In the genomic region with DNA sequence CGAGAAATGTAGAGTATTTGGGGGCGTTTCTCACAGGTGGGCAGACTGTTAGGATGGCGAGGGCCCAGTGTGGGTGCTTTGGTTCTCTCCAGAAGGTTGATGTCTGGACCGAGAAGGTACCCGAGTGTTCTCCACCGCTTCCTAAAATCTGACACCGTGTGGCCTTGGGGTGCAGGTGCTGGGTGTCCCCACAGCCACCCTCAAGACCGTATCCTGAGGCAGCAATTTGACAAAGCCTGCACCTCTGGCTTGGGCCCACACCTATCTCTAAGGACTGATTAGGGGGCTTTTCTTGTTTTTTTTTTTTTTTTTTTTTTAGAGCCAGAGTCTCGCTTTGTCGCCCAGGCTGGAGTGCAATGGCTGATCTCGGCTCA, we compare ENCODE assay signal across 10 cellular contexts. TPM values are rescaled to one million over a fixed set of nuclear protein-coding genes. Genes with fewer than 3 reads are reported as not detected.
DNase-seq lines count a peak whose midpoint lies in the region; ATAC-seq and TF ChIP-seq lines count a peak whose summit lies in the region.
"Had no signal": no experiment of that assay in that cellular context is flagged by ENCODE, and none has a peak within 500 bp of the region (broad histone marks: within the 10 kb centered on the region; RNA-seq: fewer than 3 reads in every experiment).

No MANE protein-coding gene starts in this region.

- peaks cover 42% of the 10 kb centered on the region for H3K27me3 Mint-ChIP-seq in stimulated activated naive CD8-positive, alpha-beta T cell treated with anti-CD3 and anti-CD28 coated beads, Interleukin-15, Interleukin-2, amounts not matched to agents 100 ng/mL and 50 ng/mL, for 24 hours
- H3K27me3 Mint-ChIP-seq in chondrocyte (ENCODE audit: low read depth): no peaks in the 10 kb centered on the region

- CTCF ChIA-PET in HEK293T (lab: Yijun Ruan, JAX): interaction anchor here (0.6 to 1.2 kb wide), 3 partner anchors 12 to 221 kb away, joined by 3 to 4 read pairs (median 4); a partner anchor contains a TSS

- H3K9me3 Mint-ChIP-seq in stimulated activated naive CD8-positive, alpha-beta T cell treated with anti-CD3 and anti-CD28 coated beads, Interleukin-15, Interleukin-2, amounts not matched to agents 100 ng/mL and 50 ng/mL, for 24 hours: no peaks in the 10 kb centered on the region
- H3K9me3 Mint-ChIP-seq in chondrocyte (ENCODE audit: low read depth): no peaks in the 10 kb centered on the region

- ATAC-seq in stimulated activated naive CD8-positive, alpha-beta T cell treated with anti-CD3 and anti-CD28 coated beads, Interleukin-15, Interleukin-2, amounts not matched to agents 100 U/mL and 50 U/mL, for 24 hours: no peak
- no peak for ATAC-seq in HG02571 (IDR thresholded peaks at IDR 0.05; ENCODE audit: unreplicated experiment)

- H3K27me3 ChIP-seq in mucosa of rectum (ENCODE audit: control insufficient read depth in 2 of 2, insufficient read depth in 2 of 2, low read length in 2 of 2) (no peaks in the 10 kb centered on the region), vagina (no peaks in the 10 kb centered on the region)

- H3K4me3 Mint-ChIP-seq in stimulated activated naive CD8-positive, alpha-beta T cell treated with anti-CD3 and anti-CD28 coated beads, Interleukin-15, Interleukin-2, amounts not matched to agents 100 ng/mL and 50 ng/mL, for 24 hours: peak overlapping the region; percentile 45
- peak overlapping the region; percentile 63 for H3K4me3 Mint-ChIP-seq in chondrocyte (ENCODE audit: unreplicated experiment)

- H3K27ac ChIP-seq in mucosa of rectum (ENCODE audit: low read depth in 2 of 2, low read length in 2 of 2) (peak overlapping the region in 1 of 2 donors; percentile 76), vagina (peak overlapping the region; percentile 5)

- intact Hi-C loops in vagina (cut with DNase I): no loop called here

- TF ChIP-seq CTCF in chondrocyte (IDR thresholded peaks at IDR 0.05) (no peak), vagina (IDR thresholded peaks at IDR 0.05) (no peak)

- no peak for DNase-seq in stimulated activated naive CD8-positive, alpha-beta T cell treated with anti-CD3 and anti-CD28 coated beads, Interleukin-15, Interleukin-2, amounts not matched to agents 100 U/mL and 50 U/mL, for 24 hours
- DNase-seq in chondrocyte (ENCODE audit: low spot score) (no peak), vagina (ENCODE audit: extremely low spot score in 2 of 2) (no peak), cortex of kidney (lab: John Stamatoyannopoulos, UW) (no peak), HEK293T (ENCODE audit: extremely low spot score) (no peak)
- DNase-seq: NK-92 treated with Interleukin-12 subunit alpha and Interleukin-12 subunit beta, amount 100 ng/mL, for 24 hours; stimulated activated CD4-positive, alpha-beta T cell treated with anti-CD3 and anti-CD28 coated beads, Interleukin-1b, Interleukin-23, amount 100 ng/mL, for 48 hours had no signal

- H3K9ac ChIP-seq in mucosa of rectum (ENCODE audit: low read depth in 1 of 2, low read length in 2 of 2): peak overlapping the region; percentile 60 to 84

- H3K27ac Mint-ChIP-seq in stimulated activated naive CD8-positive, alpha-beta T cell treated with anti-CD3 and anti-CD28 coated beads, Interleukin-15, Interleukin-2, amounts not matched to agents 100 ng/mL and 50 ng/mL, for 24 hours: no peak overlapping the region
- no peak overlapping the region for H3K27ac Mint-ChIP-seq in chondrocyte (ENCODE audit: unreplicated experiment)

- peaks cover 5% of the 10 kb centered on the region for H3K4me1 Mint-ChIP-seq in stimulated activated naive CD8-positive, alpha-beta T cell treated with anti-CD3 and anti-CD28 coated beads, Interleukin-15, Interleukin-2, amounts not matched to agents 100 ng/mL and 50 ng/mL, for 24 hours (ENCODE audit: low read depth)
- peaks cover 8% of the 10 kb centered on the region for H3K4me1 Mint-ChIP-seq in chondrocyte (ENCODE audit: low read depth)

- H3K4me3 ChIP-seq in mucosa of rectum (ENCODE audit: low read length in 2 of 2): peak overlapping the region; percentile 73 to 84
- peak overlapping the region; percentile 52 to 90 for H3K4me3 ChIP-seq in vagina

- H3K36me3 ChIP-seq in mucosa of rectum (ENCODE audit: control insufficient read depth in 2 of 2, insufficient read depth in 2 of 2, low read length in 2 of 2) (peaks cover 8 to 19% of the 10 kb centered on the region in 2 donors), vagina (peaks cover 0 to 17% of the 10 kb centered on the region in 2 donors)

- no peaks in the 10 kb centered on the region for H3K36me3 Mint-ChIP-seq in stimulated activated naive CD8-positive, alpha-beta T cell treated with anti-CD3 and anti-CD28 coated beads, Interleukin-15, Interleukin-2, amounts not matched to agents 100 ng/mL and 50 ng/mL, for 24 hours (ENCODE audit: low read depth)
- H3K36me3 Mint-ChIP-seq in chondrocyte (ENCODE audit: low read depth): peaks cover 6% of the 10 kb centered on the region

- H3K9me3 ChIP-seq in mucosa of rectum (ENCODE audit: control insufficient read depth in 2 of 2, low read length in 2 of 2): no peaks in the 10 kb centered on the region
- no peaks in the 10 kb centered on the region for H3K9me3 ChIP-seq in vagina

- TF ChIP-seq POLR2A in vagina (IDR thresholded peaks at IDR 0.05): no peak

- H3K4me1 ChIP-seq in mucosa of rectum (ENCODE audit: control insufficient read depth in 2 of 2, insufficient read depth in 2 of 2, low read length in 2 of 2) (peaks cover 8 to 11% of the 10 kb centered on the region in 2 donors), vagina (peaks cover 14% of the 10 kb centered on the region)

- POLR2A ChIA-PET in HEK293T (lab: Yijun Ruan, JAX): interaction anchor here (0.9 to 1.5 kb wide), 4 partner anchors 12 to 25 kb away, joined by 3 to 5 read pairs (median 4); no protein-coding TSS in a partner anchor

TF ChIP-seq in HEK293T, 16 proteins besides CTCF, POLR2A, EP300 and RAD21:
- TF ChIP-seq BHLHE40 (IDR thresholded peaks at IDR 0.05; ENCODE audit: borderline replicate concordance) (no peak), SUZ12 (IDR thresholded peaks at IDR 0.05) (no peak), TARDBP (IDR thresholded peaks at IDR 0.05) (no peak), NFRKB (IDR thresholded peaks at IDR 0.05) (no peak), ARNT (IDR thresholded peaks at IDR 0.05) (no peak), CTBP1 (IDR thresholded peaks at IDR 0.05; ENCODE audit: borderline replicate concordance) (no peak), HDGF (IDR thresholded peaks at IDR 0.05; ENCODE audit: borderline replicate concordance) (no peak), FOXK2 (IDR thresholded peaks at IDR 0.05) (no peak), FOXA1 (IDR thresholded peaks at IDR 0.05) (no peak), ELF4 (IDR thresholded peaks at IDR 0.05) (no peak), FOXM1 (IDR thresholded peaks at IDR 0.05; ENCODE audit: borderline replicate concordance) (no peak)
- TF ChIP-seq, protein P1, sequence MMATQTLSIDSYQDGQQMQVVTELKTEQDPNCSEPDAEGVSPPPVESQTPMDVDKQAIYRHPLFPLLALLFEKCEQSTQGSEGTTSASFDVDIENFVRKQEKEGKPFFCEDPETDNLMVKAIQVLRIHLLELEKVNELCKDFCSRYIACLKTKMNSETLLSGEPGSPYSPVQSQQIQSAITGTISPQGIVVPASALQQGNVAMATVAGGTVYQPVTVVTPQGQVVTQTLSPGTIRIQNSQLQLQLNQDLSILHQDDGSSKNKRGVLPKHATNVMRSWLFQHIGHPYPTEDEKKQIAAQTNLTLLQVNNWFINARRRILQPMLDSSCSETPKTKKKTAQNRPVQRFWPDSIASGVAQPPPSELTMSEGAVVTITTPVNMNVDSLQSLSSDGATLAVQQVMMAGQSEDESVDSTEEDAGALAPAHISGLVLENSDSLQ (IDR thresholded peaks at IDR 0.05): no peak

RNA-seq across cellular contexts. Expression of a gene that starts 1.3 kb away (rescaled TPM):
- total RNA-seq in chondrocyte (9.1 to 19.6 TPM (median 19.5 TPM) in 3 replicates), vagina (7.9 TPM)

RNA-seq across cellular contexts. Expression of a gene that starts 19.6 kb away (rescaled TPM):
- total RNA-seq in chondrocyte (22.7 to 24.6 TPM (median 24.4 TPM) in 3 replicates), vagina (50.1 TPM)

RNA-seq across cellular contexts. Expression of a gene that starts 40.3 kb away (rescaled TPM):
- total RNA-seq in chondrocyte (0.60 TPM in 1 of 3 replicates, not detected in the others), vagina (not detected)
